ENCODE assay signal across 8 cellular contexts in the genomic region with DNA sequence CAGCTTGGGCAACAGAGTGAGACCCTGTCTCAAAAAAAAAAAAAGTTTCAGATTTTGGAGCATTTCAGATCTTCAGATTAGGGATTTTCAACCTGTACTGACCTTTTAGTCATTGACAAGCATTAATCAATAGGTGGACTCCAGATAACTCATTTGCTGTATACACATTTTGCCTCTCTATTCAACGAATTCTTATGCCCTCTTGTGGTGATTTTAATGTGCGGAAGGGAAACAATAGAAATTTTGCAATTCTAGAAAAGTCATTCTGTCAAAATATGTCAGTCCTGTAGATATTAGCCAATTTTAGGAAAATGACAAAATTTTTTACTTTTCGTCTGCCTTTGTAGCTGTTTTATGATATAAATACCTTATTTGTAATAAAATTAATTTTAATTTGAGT. TPM values are rescaled to one million over a fixed set of nuclear protein-coding genes. Genes with fewer than 3 reads are reported as not detected.
DNase-seq lines count a peak whose midpoint lies in the region; ATAC-seq and TF ChIP-seq lines count a peak whose summit lies in the region.

No MANE protein-coding gene starts in this region.

- peak; percentile 55 for ATAC-seq in GM18909 (IDR thresholded peaks at IDR 0.05; ENCODE audit: poor library complexity, unreplicated experiment)
- no peak for ATAC-seq in sciatic nerve

- DNase-seq in Ammon's horn (ENCODE audit: low spot score): peak; percentile 7
- DNase-seq in NOMO-1 treated with dmso at 0.1 percent for 144 hours (lab: John Stamatoyannopoulos, UW; ENCODE audit: unreplicated experiment): peak; percentile 28
- peak; percentile 5 for DNase-seq in epithelial cell of esophagus (ENCODE audit: low read depth)
- no peak for DNase-seq in sciatic nerve (ENCODE audit: low spot score)
- no peak for DNase-seq in activated effector memory CD4-positive, alpha-beta T cell treated with anti-CD3 and anti-CD28 coated beads, Interleukin-2, amount 50 U/mL, for 16 hours
- no peak for DNase-seq in NCI-H2029 (lab: John Stamatoyannopoulos, UW)
- DNase-seq in lower leg skin (ENCODE audit: low spot score in 2 of 2): no peak

- intact Hi-C loops in sciatic nerve (cut with DNase I) (no loop called here), lower leg skin (cut with DNase I; ENCODE audit: low total_unique reads) (no loop called here)

- WGBS in lower leg skin, 2 donors: 54 to 59% methylated on average over 3 of the region's 3 CpGs

- H3K4me3 ChIP-seq in epithelial cell of esophagus (ENCODE audit: low read length): no peak overlapping the region
- H3K4me3 ChIP-seq in lower leg skin (ENCODE audit: low read depth, poor library complexity, severe bottlenecking): no peak overlapping the region

- no peak for TF ChIP-seq POLR2A in lower leg skin (IDR thresholded peaks at IDR 0.05)

- TF ChIP-seq CTCF in epithelial cell of esophagus (IDR thresholded peaks at IDR 0.05; ENCODE audit: insufficient read depth, low read depth, low read length, missing control alignments) (peak; percentile 12), lower leg skin (IDR thresholded peaks at IDR 0.05) (no peak)

RNA-seq across cellular contexts. Expression of gene OR2G2, which starts 11.6 kb away (rescaled TPM):
- total RNA-seq in sciatic nerve (not detected), lower leg skin (not detected)

RNA-seq across cellular contexts. Expression of gene GCSAML, which starts 27.6 kb away (rescaled TPM):
- total RNA-seq in sciatic nerve: 1.2 TPM
- under 1 TPM in 3 of 4 donors, not detected in 1; 0.08 to 0.32 (median 0.10) TPM for total RNA-seq in lower leg skin

RNA-seq across cellular contexts. Expression of gene OR2G3, which starts 28.9 kb away (rescaled TPM):
- total RNA-seq in sciatic nerve (not detected), lower leg skin (not detected)

RNA-seq across cellular contexts. Expression of gene OR2C3, which starts 40.3 kb away (rescaled TPM):
- total RNA-seq in sciatic nerve: not detected
- not detected for total RNA-seq in lower leg skin

Comparison
In these comparisons a context has a peak if more than half of its experiments do, and no peak if none do; other contexts are left out.
1. DNase-seq: peak in Ammon's horn (single experiment), NOMO-1 treated with dmso at 0.1 percent for 144 hours (single experiment) and epithelial cell of esophagus (single experiment); none in sciatic nerve (single experiment), activated effector memory CD4-positive, alpha-beta T cell treated with anti-CD3 and anti-CD28 coated beads, Interleukin-2, amount 50 U/mL, for 16 hours (single experiment), NCI-H2029 (single experiment) and lower leg skin (0 of 2).